Comparison of ENCODE assay signal across 12 cellular contexts in the genomic region with DNA sequence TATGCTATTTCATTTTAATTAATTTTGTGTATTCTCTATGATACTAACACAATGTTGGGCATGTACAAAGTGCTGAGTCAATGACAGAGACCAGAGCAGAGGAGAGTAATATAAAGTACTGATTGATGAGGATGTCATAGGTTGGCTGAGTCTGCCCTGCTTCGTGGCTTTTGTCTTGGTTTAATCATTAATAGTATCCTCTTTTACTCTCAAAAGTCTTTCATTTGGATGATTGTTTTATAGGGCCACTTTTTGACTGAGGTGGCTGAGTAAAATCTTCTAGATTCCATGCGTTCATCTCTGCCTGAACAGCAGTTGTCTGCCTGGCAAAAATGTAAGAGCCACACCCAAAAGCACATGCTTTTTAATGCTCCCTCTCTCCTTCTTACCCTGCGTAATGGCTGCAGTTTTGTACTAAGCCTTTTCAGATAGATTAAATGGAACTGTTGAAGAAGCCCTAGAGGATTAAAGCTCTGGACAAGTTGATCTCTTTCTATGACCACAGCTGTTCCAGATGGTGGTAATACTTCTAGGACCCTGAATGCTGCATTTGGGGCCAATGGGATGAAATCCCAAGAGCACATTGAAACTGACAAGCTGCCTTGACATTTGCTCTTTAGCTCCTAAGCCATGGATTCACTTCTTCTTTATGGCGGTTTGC. TPM values are rescaled to one million over a fixed set of nuclear protein-coding genes. Genes with fewer than 3 reads are reported as not detected.
DNase-seq lines count a peak whose midpoint lies in the region; ATAC-seq and TF ChIP-seq lines count a peak whose summit lies in the region.
"Had no signal": no experiment of that assay in that cellular context is flagged by ENCODE, and none has a peak within 500 bp of the region (broad histone marks: within the 10 kb centered on the region; RNA-seq: fewer than 3 reads in every experiment).

No MANE protein-coding gene starts in this region.

- H3K4me3 Mint-ChIP-seq in activated CD8-positive, alpha-beta memory T cell treated with anti-CD3 and anti-CD28 coated beads, Interleukin-2, amount 10 ng/mL, durations not matched to agents 7 days and 5 days = no peak overlapping the region

- intact Hi-C loops in esophagus squamous epithelium (cut with DNase I) = no loop called here

- no peak overlapping the region for H3K4me2 ChIP-seq in trophoblast cell (ENCODE audit: low read length)

- H3K27me3 ChIP-seq in esophagus squamous epithelium = no peaks in the 10 kb centered on the region
- no peaks in the 10 kb centered on the region for H3K27me3 ChIP-seq in trophoblast cell (ENCODE audit: insufficient read depth, low read length)
- H3K27me3 ChIP-seq: upper lobe of right lung had no signal

- no peak overlapping the region for H2AK5ac ChIP-seq in trophoblast cell (ENCODE audit: low read length)

- no peak overlapping the region for H2AFZ ChIP-seq in trophoblast cell (ENCODE audit: insufficient read depth, low read length, poor library complexity)

- H3K79me2 ChIP-seq in trophoblast cell (ENCODE audit: control insufficient read depth, insufficient read depth, low read length, poor library complexity) = no peaks in the 10 kb centered on the region

- H3K9me3 Mint-ChIP-seq in activated CD8-positive, alpha-beta memory T cell treated with anti-CD3 and anti-CD28 coated beads, Interleukin-2, amount 10 ng/mL, durations not matched to agents 7 days and 5 days (ENCODE audit: low read depth) = no peaks in the 10 kb centered on the region

- H3K9ac ChIP-seq in trophoblast cell (ENCODE audit: low read length) = no peak overlapping the region

- H3K27ac ChIP-seq in esophagus squamous epithelium (peak overlapping the region; percentile 23 to 74 (median 54)), trophoblast cell (ENCODE audit: low read depth, low read length) (no peak overlapping the region)
- H3K27ac ChIP-seq: upper lobe of right lung had no signal

- no peak overlapping the region for H3K4me3 ChIP-seq in esophagus squamous epithelium
- H3K4me3 ChIP-seq in trophoblast cell (ENCODE audit: low read depth, low read length) = no peak overlapping the region
- H3K4me3 ChIP-seq: upper lobe of right lung had no signal

- H3K4me1 Mint-ChIP-seq in activated CD8-positive, alpha-beta memory T cell treated with anti-CD3 and anti-CD28 coated beads, Interleukin-2, amount 10 ng/mL, durations not matched to agents 7 days and 5 days = peaks cover 6% of the 10 kb centered on the region

- H3K27me3 Mint-ChIP-seq in activated CD8-positive, alpha-beta memory T cell treated with anti-CD3 and anti-CD28 coated beads, Interleukin-2, amount 10 ng/mL, durations not matched to agents 7 days and 5 days = no peaks in the 10 kb centered on the region

- H3K4ac ChIP-seq in trophoblast cell (ENCODE audit: low read depth, low read length) = no peak overlapping the region

- H4K8ac ChIP-seq in trophoblast cell (ENCODE audit: low read depth, low read length) = no peak overlapping the region

- H3K36me3 Mint-ChIP-seq in activated CD8-positive, alpha-beta memory T cell treated with anti-CD3 and anti-CD28 coated beads, Interleukin-2, amount 10 ng/mL, durations not matched to agents 7 days and 5 days = no peaks in the 10 kb centered on the region

- H4K91ac ChIP-seq in trophoblast cell (ENCODE audit: low read depth, low read length) = no peak overlapping the region

- TF ChIP-seq CTCF in esophagus squamous epithelium (IDR thresholded peaks at IDR 0.05) = no peak

- H3K4me1 ChIP-seq in esophagus squamous epithelium (peaks cover 3 to 25% (median 12%) of the 10 kb centered on the region in 3 donors), trophoblast cell (ENCODE audit: control insufficient read depth in 1 of 2, insufficient read depth in 2 of 2, low read length in 2 of 2) (no peaks in the 10 kb centered on the region)
- H3K4me1 ChIP-seq: upper lobe of right lung had no signal

- H2BK120ac ChIP-seq in trophoblast cell (ENCODE audit: insufficient read depth, low read length, poor library complexity) = no peak overlapping the region

- H2BK12ac ChIP-seq in trophoblast cell (ENCODE audit: low read length) = no peak overlapping the region

- no peak overlapping the region for H2BK5ac ChIP-seq in trophoblast cell (ENCODE audit: low read depth, low read length, poor library complexity)

- no peak overlapping the region for H4K12ac ChIP-seq in trophoblast cell (ENCODE audit: low read depth, low read length)

- H3K9me3 ChIP-seq in esophagus squamous epithelium (no peaks in the 10 kb centered on the region), trophoblast cell (ENCODE audit: insufficient read depth, low read depth, low read length) (no peaks in the 10 kb centered on the region)
- H3K9me3 ChIP-seq: upper lobe of right lung had no signal

- TF ChIP-seq POLR2A in esophagus squamous epithelium (IDR thresholded peaks at IDR 0.05) = no peak

- no peak overlapping the region for H3K27ac Mint-ChIP-seq in activated CD8-positive, alpha-beta memory T cell treated with anti-CD3 and anti-CD28 coated beads, Interleukin-2, amount 10 ng/mL, durations not matched to agents 7 days and 5 days

- DNase-seq in AG20443 (ENCODE audit: low spot score) (peak; percentile 55), NCI-H82 (lab: John Stamatoyannopoulos, UW) (peak; percentile 99), esophagus squamous epithelium (lab: John Stamatoyannopoulos, UW) (no peak), myocyte (ENCODE audit: low read depth) (peak; percentile 3), GM19238 (ENCODE audit: insufficient read length, low spot score) (no peak), NCI-H446 (lab: John Stamatoyannopoulos, UW) (no peak), trophoblast cell (no peak)
- DNase-seq in activated CD8-positive, alpha-beta memory T cell treated with anti-CD3 and anti-CD28 coated beads, Interleukin-2, amount 10 ng/mL, durations not matched to agents 7 days and 5 days = no peak
- DNase-seq: activated CD4-positive, CD25-positive, alpha-beta regulatory T cell treated with anti-CD3 and anti-CD28 coated beads, Interleukin-2, amount 50 U/mL, for 72 hours; activated T-cell treated with anti-CD3 and anti-CD28 coated beads, Interleukin-2, amount 50 U/mL, for 1 hour; kidney; upper lobe of right lung had no signal

- WGBS in esophagus squamous epithelium, 2 donors = 25 to 30% methylated on average over 4 of the region's 4 CpGs
- WGBS in trophoblast cell (ENCODE audit: extremely low coverage, insufficient coverage, insufficient read length) = no CpG with 5 or more reads among the region's 4 CpGs

- no peak overlapping the region for H3K23ac ChIP-seq in trophoblast cell (ENCODE audit: low read length)

- H3K79me1 ChIP-seq in trophoblast cell (ENCODE audit: low read length) = no peaks in the 10 kb centered on the region

- no peak overlapping the region for H3K14ac ChIP-seq in trophoblast cell (ENCODE audit: low read length)

- H3K18ac ChIP-seq in trophoblast cell (ENCODE audit: low read length) = no peak overlapping the region

- ATAC-seq in activated CD8-positive, alpha-beta memory T cell treated with anti-CD3 and anti-CD28 coated beads, Interleukin-2, amount 10 ng/mL, durations not matched to agents 7 days and 5 days = no peak
- ATAC-seq: upper lobe of right lung had no signal

- no peaks in the 10 kb centered on the region for H3K36me3 ChIP-seq in esophagus squamous epithelium
- no peaks in the 10 kb centered on the region for H3K36me3 ChIP-seq in trophoblast cell (ENCODE audit: control insufficient read depth in 1 of 2, insufficient read depth in 2 of 2, low read length in 2 of 2)
- H3K36me3 ChIP-seq: upper lobe of right lung had no signal

- CTCF ChIA-PET in activated CD8-positive, alpha-beta memory T cell treated with anti-CD3 and anti-CD28 coated beads, Interleukin-2, amount 10 ng/mL, durations not matched to agents 7 days and 5 days (lab: Charles Lee) = no interaction called here

RNA-seq across cellular contexts. Expression of gene MAP2K6, which starts 59.8 kb away (rescaled TPM):
- total RNA-seq in esophagus squamous epithelium = 10 to 100 TPM in 1 of 4 donors, 1 to 10 TPM in 3; 1.5 to 15.0 (median 2.5) TPM
- 0.16 and 0.26 TPM in 2 replicates for total RNA-seq in myocyte
- polyA plus RNA-seq in myocyte (2012) = 0.11 TPM
- 1 to 10 TPM; 6.3 to 8.8 TPM for total RNA-seq in activated CD8-positive, alpha-beta memory T cell treated with anti-CD3 and anti-CD28 coated beads, Interleukin-2, amount 10 ng/mL, durations not matched to agents 7 days and 5 days
- polyA plus RNA-seq in trophoblast cell (2013) = 3.2 and 3.7 TPM in 2 replicates

Comparison
In these comparisons a context has a peak if more than half of its experiments do, and no peak if none do; other contexts are left out.
1. DNase-seq: peak in AG20443 (single experiment), NCI-H82 (single experiment) and myocyte (single experiment); none in esophagus squamous epithelium (single experiment), GM19238 (single experiment), NCI-H446 (0 of 2), activated CD8-positive, alpha-beta memory T cell treated with anti-CD3 and anti-CD28 coated beads, Interleukin-2, amount 10 ng/mL, durations not matched to agents 7 days and 5 days (single experiment) and trophoblast cell (0 of 2).